ENCODE assay signal across 8 cellular contexts in genomic region chr10:110671788-110672579, GRCh38. TPM values are rescaled to one million over a fixed set of nuclear protein-coding genes. Genes with fewer than 3 reads are reported as not detected.
A peak's percentile ranks its signal among the peaks of the same experiment; 100 is the strongest.
DNase-seq lines count a peak whose midpoint lies in the region; ATAC-seq and TF ChIP-seq lines count a peak whose summit lies in the region.

No MANE protein-coding gene starts in this region.

- ATAC-seq in GM21360 (IDR thresholded peaks at IDR 0.05; ENCODE audit: unreplicated experiment) = peak; percentile 98
- ATAC-seq in right cardiac atrium = peak; percentile 90 to 95

- H3K4me3 ChIP-seq in right cardiac atrium (ENCODE audit: low read length) = peak overlapping the region; percentile 59
- H3K4me3 ChIP-seq in uterus = peak overlapping the region; percentile 45 to 46

- H3K27me3 ChIP-seq in right cardiac atrium (ENCODE audit: control insufficient read depth, insufficient read depth) (no peaks in the 10 kb centered on the region), uterus (no peaks in the 10 kb centered on the region)

- intact Hi-C loops in right cardiac atrium (cut with DNase I) (no loop called here), uterus (cut with DNase I; ENCODE audit: low total_unique reads) (no loop called here)

- H3K27ac ChIP-seq in right cardiac atrium (ENCODE audit: low read length) (peak overlapping the region; percentile 78), uterus (peak overlapping the region; percentile 15 to 40)

- H3K4me1 ChIP-seq in right cardiac atrium (ENCODE audit: control insufficient read depth, insufficient read depth, low read length) = peaks cover 6% of the 10 kb centered on the region
- no peaks in the 10 kb centered on the region for H3K4me1 ChIP-seq in uterus

- no peaks in the 10 kb centered on the region for H3K9me3 ChIP-seq in right cardiac atrium (ENCODE audit: control insufficient read depth, low read length)
- H3K9me3 ChIP-seq in uterus = no peaks in the 10 kb centered on the region

- no peak for TF ChIP-seq POLR2A in uterus (IDR thresholded peaks at IDR 0.05)

- no peaks in the 10 kb centered on the region for H3K36me3 ChIP-seq in uterus

- TF ChIP-seq CTCF in uterus (IDR thresholded peaks at IDR 0.05) = peak; percentile 36 to 80 (median 62)

- 1% methylated on average over 47 of the region's 47 CpGs for WGBS in right cardiac atrium

- DNase-seq in DMS153 (lab: John Stamatoyannopoulos, UW) (peak; percentile 38), HPDE6-E6E7 (ENCODE audit: extremely low spot score) (peak; percentile 71), T follicular helper cell (ENCODE audit: low read depth) (peak; percentile 24), amniotic epithelial cell (ENCODE audit: low read depth) (peak; percentile 48), right cardiac atrium (peak; percentile 79 to 88 (median 88)), putamen (ENCODE audit: low spot score) (peak; percentile 47), uterus (peak; percentile 29 to 41)

RNA-seq across cellular contexts. Expression of gene RBM20, which starts 27.8 kb away (rescaled TPM):
- total RNA-seq in right cardiac atrium (10 to 100 TPM; 51.5 to 92.0 (median 74.2) TPM), uterus (1 to 10 TPM in 3 of 4 donors, under 1 TPM in 1; 0.88 to 3.8 (median 1.9) TPM)
- polyA plus RNA-seq in right cardiac atrium = 34.3 TPM

Comparison
In these comparisons a context has a peak if more than half of its experiments do, and no peak if none do; other contexts are left out.
1. Peak in every context shown above with its lines: DNase-seq, ATAC-seq, H3K4me3 ChIP-seq and H3K27ac ChIP-seq.
2. DNase-seq: peak in every context shown above with its lines; median percentile 88 in right cardiac atrium; 71 in HPDE6-E6E7; 48 in amniotic epithelial cell; 47 in putamen; 38 in DMS153; 35 in uterus; 24 in T follicular helper cell.
3. RNA of gene RBM20, which starts 27.8 kb away (total RNA-seq): 51.5 to 92.0 TPM in right cardiac atrium; 0.88 to 3.8 TPM in uterus; every median in the first group is over 10 times any median in the second.